7 cellular contexts compared by ENCODE assay signal in genomic region chr2:171968509-171968908, GRCh38.
"Had no signal": no experiment of that assay in that cellular context is flagged by ENCODE, and none has a peak within 500 bp of the region (broad histone marks: within the 10 kb centered on the region; RNA-seq: fewer than 3 reads in every experiment).

No MANE protein-coding gene starts in this region.

- ATAC-seq: GM12878 had no signal

- DNase-seq: GDM1, GF-D8 had no signal

- H3K4me3 ChIP-seq: GM12878 had no signal

- FAIRE-seq: GM12878, GM12891, GM12892, GM18507, GM19239 had no signal
